Comparison of ENCODE assay signal across 1 cellular context in the genomic region with DNA sequence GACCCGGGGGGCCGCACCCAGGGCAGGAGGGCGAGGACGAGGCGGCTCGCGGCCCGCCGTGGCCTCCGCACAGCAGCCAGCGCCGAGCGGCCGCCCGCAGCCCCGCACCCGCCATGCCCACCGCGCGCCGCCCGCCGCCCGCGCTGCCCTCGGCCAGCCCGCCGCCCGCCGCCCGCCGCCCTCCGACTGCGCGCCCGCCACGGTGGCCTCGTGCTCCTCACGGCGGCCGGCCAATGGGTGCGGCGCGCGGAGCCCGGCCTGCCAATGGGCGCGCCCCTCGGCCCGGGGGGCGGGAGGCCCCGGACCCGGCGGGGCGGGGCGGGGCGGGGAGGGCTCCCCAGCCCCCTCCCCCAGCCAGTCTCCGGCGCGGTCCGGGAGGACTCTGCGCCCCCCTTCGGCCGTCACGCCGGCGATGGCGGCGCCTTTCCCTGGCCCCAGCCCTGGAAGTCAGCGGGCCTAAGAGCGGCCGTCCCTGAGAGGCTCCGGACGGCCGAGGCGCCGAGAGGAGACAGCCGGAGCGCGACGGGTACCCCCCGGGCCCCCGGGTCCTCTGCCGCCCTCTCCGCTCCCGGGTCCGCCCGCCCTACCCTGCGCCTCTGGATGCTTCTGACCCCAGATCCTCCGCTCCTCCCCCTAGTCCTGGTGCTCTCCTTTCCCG.
TF ChIP-seq lines count a peak whose summit lies in the region.

A gene (minus strand): TSS at position 235 of the 658 bp plus-strand sequence. CDS start 120 bp downstream, at position 115.

TF ChIP-seq in K562, 482 proteins besides CTCF, POLR2A, EP300 and RAD21 (continued from another document and continues in another):
- TF ChIP-seq, protein P1, sequence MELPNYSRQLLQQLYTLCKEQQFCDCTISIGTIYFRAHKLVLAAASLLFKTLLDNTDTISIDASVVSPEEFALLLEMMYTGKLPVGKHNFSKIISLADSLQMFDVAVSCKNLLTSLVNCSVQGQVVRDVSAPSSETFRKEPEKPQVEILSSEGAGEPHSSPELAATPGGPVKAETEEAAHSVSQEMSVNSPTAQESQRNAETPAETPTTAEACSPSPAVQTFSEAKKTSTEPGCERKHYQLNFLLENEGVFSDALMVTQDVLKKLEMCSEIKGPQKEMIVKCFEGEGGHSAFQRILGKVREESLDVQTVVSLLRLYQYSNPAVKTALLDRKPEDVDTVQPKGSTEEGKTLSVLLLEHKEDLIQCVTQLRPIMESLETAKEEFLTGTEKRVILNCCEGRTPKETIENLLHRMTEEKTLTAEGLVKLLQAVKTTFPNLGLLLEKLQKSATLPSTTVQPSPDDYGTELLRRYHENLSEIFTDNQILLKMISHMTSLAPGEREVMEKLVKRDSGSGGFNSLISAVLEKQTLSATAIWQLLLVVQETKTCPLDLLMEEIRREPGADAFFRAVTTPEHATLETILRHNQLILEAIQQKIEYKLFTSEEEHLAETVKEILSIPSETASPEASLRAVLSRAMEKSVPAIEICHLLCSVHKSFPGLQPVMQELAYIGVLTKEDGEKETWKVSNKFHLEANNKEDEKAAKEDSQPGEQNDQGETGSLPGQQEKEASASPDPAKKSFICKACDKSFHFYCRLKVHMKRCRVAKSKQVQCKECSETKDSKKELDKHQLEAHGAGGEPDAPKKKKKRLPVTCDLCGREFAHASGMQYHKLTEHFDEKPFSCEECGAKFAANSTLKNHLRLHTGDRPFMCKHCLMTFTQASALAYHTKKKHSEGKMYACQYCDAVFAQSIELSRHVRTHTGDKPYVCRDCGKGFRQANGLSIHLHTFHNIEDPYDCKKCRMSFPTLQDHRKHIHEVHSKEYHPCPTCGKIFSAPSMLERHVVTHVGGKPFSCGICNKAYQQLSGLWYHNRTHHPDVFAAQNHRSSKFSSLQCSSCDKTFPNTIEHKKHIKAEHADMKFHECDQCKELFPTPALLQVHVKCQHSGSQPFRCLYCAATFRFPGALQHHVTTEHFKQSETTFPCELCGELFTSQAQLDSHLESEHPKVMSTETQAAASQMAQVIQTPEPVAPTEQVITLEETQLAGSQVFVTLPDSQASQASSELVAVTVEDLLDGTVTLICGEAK (IDR thresholded peaks at IDR 0.05): 0 out of 2 replicates have a peak, but pooled peaks have one; percentile 5
- TF ChIP-seq, protein P1 (CRISPR knock-in tag; IDR thresholded peaks at IDR 0.05): no peak
- peak; percentile 26; the same call in 1 of the 2 replicates for TF ChIP-seq STAG1 (CRISPR knock-in tag; IDR thresholded peaks at IDR 0.05; ENCODE audit: borderline replicate concordance)
- no peak for TF ChIP-seq TFAM (CRISPR knock-in tag; conservative IDR thresholded peaks at IDR 0.05)
- peak; percentile 34 for TF ChIP-seq SP2 (IDR thresholded peaks at IDR 0.05; ENCODE audit: extremely low read depth, low read depth, low read length, poor library complexity, severe bottlenecking)
- TF ChIP-seq, protein P2, sequence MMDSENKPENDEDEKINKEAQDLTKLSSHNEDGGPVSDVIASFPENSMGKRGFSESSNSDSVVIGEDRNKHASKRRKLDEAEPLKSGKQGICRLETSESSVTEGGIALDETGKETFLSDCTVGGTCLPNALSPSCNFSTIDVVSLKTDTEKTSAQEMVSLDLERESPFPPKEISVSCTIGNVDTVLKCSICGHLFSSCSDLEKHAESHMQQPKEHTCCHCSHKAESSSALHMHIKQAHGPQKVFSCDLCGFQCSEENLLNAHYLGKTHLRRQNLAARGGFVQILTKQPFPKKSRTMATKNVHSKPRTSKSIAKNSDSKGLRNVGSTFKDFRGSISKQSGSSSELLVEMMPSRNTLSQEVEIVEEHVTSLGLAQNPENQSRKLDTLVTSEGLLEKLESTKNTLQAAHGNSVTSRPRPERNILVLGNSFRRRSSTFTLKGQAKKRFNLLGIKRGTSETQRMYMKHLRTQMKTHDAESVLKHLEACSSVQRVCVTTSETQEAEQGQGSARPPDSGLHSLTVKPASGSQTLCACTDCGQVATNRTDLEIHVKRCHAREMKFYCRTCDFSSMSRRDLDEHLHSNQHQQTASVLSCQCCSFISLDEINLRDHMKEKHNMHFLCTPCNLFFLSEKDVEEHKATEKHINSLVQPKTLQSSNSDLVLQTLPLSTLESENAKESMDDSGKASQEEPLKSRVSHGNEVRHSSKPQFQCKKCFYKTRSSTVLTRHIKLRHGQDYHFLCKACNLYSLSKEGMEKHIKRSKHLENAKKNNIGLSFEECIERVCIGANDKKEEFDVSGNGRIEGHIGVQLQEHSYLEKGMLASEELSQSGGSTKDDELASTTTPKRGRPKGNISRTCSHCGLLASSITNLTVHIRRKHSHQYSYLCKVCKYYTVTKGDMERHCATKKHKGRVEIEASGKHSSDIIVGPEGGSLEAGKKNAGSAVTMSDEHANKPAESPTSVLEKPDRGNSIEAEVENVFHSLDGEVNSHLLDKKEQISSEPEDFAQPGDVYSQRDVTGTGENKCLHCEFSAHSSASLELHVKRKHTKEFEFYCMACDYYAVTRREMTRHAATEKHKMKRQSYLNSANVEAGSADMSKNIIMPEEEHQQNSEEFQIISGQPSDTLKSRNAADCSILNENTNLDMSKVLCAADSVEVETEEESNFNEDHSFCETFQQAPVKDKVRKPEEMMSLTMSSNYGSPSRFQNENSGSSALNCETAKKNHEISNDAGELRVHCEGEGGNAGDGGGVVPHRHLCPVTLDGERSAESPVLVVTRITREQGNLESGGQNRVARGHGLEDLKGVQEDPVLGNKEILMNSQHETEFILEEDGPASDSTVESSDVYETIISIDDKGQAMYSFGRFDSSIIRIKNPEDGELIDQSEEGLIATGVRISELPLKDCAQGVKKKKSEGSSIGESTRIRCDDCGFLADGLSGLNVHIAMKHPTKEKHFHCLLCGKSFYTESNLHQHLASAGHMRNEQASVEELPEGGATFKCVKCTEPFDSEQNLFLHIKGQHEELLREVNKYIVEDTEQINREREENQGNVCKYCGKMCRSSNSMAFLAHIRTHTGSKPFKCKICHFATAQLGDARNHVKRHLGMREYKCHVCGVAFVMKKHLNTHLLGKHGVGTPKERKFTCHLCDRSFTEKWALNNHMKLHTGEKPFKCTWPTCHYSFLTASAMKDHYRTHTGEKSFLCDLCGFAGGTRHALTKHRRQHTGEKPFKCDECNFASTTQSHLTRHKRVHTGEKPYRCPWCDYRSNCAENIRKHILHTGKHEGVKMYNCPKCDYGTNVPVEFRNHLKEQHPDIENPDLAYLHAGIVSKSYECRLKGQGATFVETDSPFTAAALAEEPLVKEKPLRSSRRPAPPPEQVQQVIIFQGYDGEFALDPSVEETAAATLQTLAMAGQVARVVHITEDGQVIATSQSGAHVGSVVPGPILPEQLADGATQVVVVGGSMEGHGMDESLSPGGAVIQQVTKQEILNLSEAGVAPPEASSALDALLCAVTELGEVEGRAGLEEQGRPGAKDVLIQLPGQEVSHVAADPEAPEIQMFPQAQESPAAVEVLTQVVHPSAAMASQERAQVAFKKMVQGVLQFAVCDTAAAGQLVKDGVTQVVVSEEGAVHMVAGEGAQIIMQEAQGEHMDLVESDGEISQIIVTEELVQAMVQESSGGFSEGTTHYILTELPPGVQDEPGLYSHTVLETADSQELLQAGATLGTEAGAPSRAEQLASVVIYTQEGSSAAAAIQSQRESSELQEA (IDR thresholded peaks at IDR 0.05; ENCODE audit: low read depth): no peak
- TF ChIP-seq, protein P3, sequence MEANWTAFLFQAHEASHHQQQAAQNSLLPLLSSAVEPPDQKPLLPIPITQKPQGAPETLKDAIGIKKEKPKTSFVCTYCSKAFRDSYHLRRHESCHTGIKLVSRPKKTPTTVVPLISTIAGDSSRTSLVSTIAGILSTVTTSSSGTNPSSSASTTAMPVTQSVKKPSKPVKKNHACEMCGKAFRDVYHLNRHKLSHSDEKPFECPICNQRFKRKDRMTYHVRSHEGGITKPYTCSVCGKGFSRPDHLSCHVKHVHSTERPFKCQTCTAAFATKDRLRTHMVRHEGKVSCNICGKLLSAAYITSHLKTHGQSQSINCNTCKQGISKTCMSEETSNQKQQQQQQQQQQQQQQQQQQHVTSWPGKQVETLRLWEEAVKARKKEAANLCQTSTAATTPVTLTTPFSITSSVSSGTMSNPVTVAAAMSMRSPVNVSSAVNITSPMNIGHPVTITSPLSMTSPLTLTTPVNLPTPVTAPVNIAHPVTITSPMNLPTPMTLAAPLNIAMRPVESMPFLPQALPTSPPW (CRISPR knock-in tag; IDR thresholded peaks at IDR 0.05): peak; percentile 93
- TF ChIP-seq, protein P4, sequence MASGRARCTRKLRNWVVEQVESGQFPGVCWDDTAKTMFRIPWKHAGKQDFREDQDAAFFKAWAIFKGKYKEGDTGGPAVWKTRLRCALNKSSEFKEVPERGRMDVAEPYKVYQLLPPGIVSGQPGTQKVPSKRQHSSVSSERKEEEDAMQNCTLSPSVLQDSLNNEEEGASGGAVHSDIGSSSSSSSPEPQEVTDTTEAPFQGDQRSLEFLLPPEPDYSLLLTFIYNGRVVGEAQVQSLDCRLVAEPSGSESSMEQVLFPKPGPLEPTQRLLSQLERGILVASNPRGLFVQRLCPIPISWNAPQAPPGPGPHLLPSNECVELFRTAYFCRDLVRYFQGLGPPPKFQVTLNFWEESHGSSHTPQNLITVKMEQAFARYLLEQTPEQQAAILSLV (tag; IDR thresholded peaks at IDR 0.05): no peak
- no peak for TF ChIP-seq BMI1 (IDR thresholded peaks at IDR 0.05; ENCODE audit: low read length)
- peak; percentile 26; the same call in 1 of the 2 replicates for TF ChIP-seq CREM (IDR thresholded peaks at IDR 0.05; ENCODE audit: low read depth)
- no peak for TF ChIP-seq CEBPG (CRISPR knock-in tag; IDR thresholded peaks at IDR 0.05)
- no peak for TF ChIP-seq CEBPG (tag; conservative IDR thresholded peaks at IDR 0.05 in 1 of 2, IDR thresholded peaks at IDR 0.05 in 1 of 2)
- TF ChIP-seq SOX6 (IDR thresholded peaks at IDR 0.05): no peak
- 0 out of 4 replicates have a peak, but pooled peaks of 1 of the 2 experiments have one; percentile 20 for TF ChIP-seq NONO (IDR thresholded peaks at IDR 0.05; ENCODE audit: low read depth in 2 of 2, low read length in 1 of 2)
- peak; percentile 79 to 81 for TF ChIP-seq MAZ (CRISPR knock-in tag; conservative IDR thresholded peaks at IDR 0.05 in 1 of 2, IDR thresholded peaks at IDR 0.05 in 1 of 2)
- TF ChIP-seq TAF1 (IDR thresholded peaks at IDR 0.05; ENCODE audit: control insufficient read depth, extremely low read depth, insufficient read depth, low read length, severe bottlenecking): peak; percentile 22
- TF ChIP-seq, protein P5, sequence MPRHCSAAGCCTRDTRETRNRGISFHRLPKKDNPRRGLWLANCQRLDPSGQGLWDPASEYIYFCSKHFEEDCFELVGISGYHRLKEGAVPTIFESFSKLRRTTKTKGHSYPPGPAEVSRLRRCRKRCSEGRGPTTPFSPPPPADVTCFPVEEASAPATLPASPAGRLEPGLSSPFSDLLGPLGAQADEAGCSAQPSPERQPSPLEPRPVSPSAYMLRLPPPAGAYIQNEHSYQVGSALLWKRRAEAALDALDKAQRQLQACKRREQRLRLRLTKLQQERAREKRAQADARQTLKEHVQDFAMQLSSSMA (CRISPR knock-in tag; IDR thresholded peaks at IDR 0.05): no peak
- TF ChIP-seq KDM5B (IDR thresholded peaks at IDR 0.05; ENCODE audit: insufficient replicate concordance, low read depth, low read length): peak; percentile 11
- TF ChIP-seq CC2D1A (IDR thresholded peaks at IDR 0.05): peak; percentile 99
- TF ChIP-seq, protein P6, sequence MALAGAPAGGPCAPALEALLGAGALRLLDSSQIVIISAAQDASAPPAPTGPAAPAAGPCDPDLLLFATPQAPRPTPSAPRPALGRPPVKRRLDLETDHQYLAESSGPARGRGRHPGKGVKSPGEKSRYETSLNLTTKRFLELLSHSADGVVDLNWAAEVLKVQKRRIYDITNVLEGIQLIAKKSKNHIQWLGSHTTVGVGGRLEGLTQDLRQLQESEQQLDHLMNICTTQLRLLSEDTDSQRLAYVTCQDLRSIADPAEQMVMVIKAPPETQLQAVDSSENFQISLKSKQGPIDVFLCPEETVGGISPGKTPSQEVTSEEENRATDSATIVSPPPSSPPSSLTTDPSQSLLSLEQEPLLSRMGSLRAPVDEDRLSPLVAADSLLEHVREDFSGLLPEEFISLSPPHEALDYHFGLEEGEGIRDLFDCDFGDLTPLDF (CRISPR knock-in tag; IDR thresholded peaks at IDR 0.05): no peak
- TF ChIP-seq SMAD2 (IDR thresholded peaks at IDR 0.05; ENCODE audit: low read depth, low read length): no peak
- TF ChIP-seq TBP (optimal IDR thresholded peaks at IDR 0.05; ENCODE audit: low read depth, low read length): peak; percentile 12
- TF ChIP-seq, protein P7, sequence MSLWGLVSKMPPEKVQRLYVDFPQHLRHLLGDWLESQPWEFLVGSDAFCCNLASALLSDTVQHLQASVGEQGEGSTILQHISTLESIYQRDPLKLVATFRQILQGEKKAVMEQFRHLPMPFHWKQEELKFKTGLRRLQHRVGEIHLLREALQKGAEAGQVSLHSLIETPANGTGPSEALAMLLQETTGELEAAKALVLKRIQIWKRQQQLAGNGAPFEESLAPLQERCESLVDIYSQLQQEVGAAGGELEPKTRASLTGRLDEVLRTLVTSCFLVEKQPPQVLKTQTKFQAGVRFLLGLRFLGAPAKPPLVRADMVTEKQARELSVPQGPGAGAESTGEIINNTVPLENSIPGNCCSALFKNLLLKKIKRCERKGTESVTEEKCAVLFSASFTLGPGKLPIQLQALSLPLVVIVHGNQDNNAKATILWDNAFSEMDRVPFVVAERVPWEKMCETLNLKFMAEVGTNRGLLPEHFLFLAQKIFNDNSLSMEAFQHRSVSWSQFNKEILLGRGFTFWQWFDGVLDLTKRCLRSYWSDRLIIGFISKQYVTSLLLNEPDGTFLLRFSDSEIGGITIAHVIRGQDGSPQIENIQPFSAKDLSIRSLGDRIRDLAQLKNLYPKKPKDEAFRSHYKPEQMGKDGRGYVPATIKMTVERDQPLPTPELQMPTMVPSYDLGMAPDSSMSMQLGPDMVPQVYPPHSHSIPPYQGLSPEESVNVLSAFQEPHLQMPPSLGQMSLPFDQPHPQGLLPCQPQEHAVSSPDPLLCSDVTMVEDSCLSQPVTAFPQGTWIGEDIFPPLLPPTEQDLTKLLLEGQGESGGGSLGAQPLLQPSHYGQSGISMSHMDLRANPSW (CRISPR knock-in tag; IDR thresholded peaks at IDR 0.05): no peak
- no peak for TF ChIP-seq HDAC6 (IDR thresholded peaks at IDR 0.05; ENCODE audit: low read depth, low read length)
- no peak for TF ChIP-seq ASH1L (IDR thresholded peaks at IDR 0.05; ENCODE audit: borderline replicate concordance, low read depth, partially characterized antibody)
